1 cellular context compared by ENCODE assay signal in the genomic region with DNA sequence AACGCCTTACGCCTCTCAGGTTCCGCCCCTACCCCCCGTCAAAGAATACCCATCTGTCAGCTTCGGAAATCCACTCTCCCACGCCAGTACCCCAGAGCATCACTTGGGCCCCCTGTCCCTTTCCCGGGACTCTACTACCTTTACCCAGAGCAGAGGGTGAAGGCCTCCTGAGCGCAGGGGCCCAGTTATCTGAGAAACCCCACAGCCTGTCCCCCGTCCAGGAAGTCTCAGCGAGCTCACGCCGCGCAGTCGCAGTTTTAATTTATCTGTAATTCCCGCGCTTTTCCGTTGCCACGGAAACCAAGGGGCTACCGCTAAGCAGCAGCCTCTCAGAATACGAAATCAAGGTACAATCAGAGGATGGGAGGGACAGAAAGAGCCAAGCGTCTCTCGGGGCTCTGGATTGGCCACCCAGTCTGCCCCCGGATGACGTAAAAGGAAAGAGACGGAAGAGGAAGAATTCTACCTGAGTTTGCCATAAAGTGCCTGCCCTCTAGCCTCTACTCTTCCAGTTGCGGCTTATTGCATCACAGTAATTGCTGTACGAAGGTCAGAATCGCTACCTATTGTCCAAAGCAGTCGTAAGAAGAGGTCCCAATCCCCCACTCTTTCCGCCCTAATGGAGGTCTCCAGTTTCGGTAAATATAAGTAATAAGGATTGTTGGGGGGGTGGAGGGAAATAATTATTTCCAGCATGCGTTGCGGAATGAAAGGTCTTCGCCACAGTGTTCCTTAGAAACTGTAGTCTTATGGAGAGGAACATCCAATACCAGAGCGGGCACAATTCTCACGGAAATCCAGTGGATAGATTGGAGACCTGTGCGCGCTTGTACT.
TF ChIP-seq lines count a peak whose summit lies in the region.

A gene (minus strand): TSS at position 232 of the 834 bp plus-strand sequence. CDS start 1,268 bp downstream, outside the sequence.

TF ChIP-seq in endothelial cell of umbilical vein, 7 proteins besides CTCF, POLR2A, EP300 and RAD21 (continued from another document):
- TF ChIP-seq JUN (IDR thresholded peaks at IDR 0.05; ENCODE audit: borderline replicate concordance, insufficient read depth, insufficient read length, low read depth): no peak
